ENCODE assay signal across 23 cellular contexts in genomic region chr7:33550979-33551378, GRCh38.
"Had no signal": no experiment of that assay in that cellular context is flagged by ENCODE, and none has a peak within 500 bp of the region (broad histone marks: within the 10 kb centered on the region; RNA-seq: fewer than 3 reads in every experiment).

No MANE protein-coding gene starts in this region.

- H3K36me3 ChIP-seq: breast epithelium, Peyer's patch had no signal

- H3K27me3 ChIP-seq: breast epithelium, Peyer's patch had no signal

- ATAC-seq: activated CD4-positive, CD25-positive, alpha-beta regulatory T cell treated with anti-CD3 and anti-CD28 coated beads, Interleukin-2, amount 50 U/mL, for 24 hours; activated CD8-positive, alpha-beta T cell treated with anti-CD3 and anti-CD28 coated beads, Interleukin-2, amount 10 ng/mL, durations not matched to agents 7 days and 5 days; K562 had no signal

- H3K4me3 ChIP-seq: breast epithelium, K562, Peyer's patch had no signal

- H3K9me3 ChIP-seq: breast epithelium, Peyer's patch had no signal

- H3K27me3 Mint-ChIP-seq: activated naive CD4-positive, alpha-beta T cell treated with anti-CD3 and anti-CD28 coated beads, Interleukin-2, amount 50 U/mL, for 24 hours; central memory CD8-positive, alpha-beta T cell had no signal

- H3K27ac Mint-ChIP-seq: activated CD8-positive, alpha-beta T cell treated with anti-CD3 and anti-CD28 coated beads, Interleukin-2, amount 10 ng/mL, durations not matched to agents 7 days and 5 days; activated naive CD4-positive, alpha-beta T cell treated with anti-CD3 and anti-CD28 coated beads, Interleukin-2, amount 50 U/mL, for 24 hours; T-helper 1 cell treated with Interleukin-12 subunit alpha and Interleukin-12 subunit beta and Interleukin-4 antibody, amounts not matched to agents 30 μg/mL and 1 μg/mL, for 36 hours had no signal

- H3K27ac ChIP-seq: breast epithelium, Peyer's patch, RWPE1 had no signal

- H3K4me1 Mint-ChIP-seq: activated naive CD4-positive, alpha-beta T cell treated with anti-CD3 and anti-CD28 coated beads, Interleukin-2, amount 50 U/mL, for 24 hours; central memory CD8-positive, alpha-beta T cell had no signal

- H3K9me3 Mint-ChIP-seq: activated naive CD4-positive, alpha-beta T cell treated with anti-CD3 and anti-CD28 coated beads, Interleukin-2, amount 50 U/mL, for 24 hours; central memory CD8-positive, alpha-beta T cell had no signal

- DNase-seq: activated CD4-positive, alpha-beta T cell treated with anti-CD3 and anti-CD28 coated beads for 4 hours; activated CD8-positive, alpha-beta memory T cell treated with anti-CD3 and anti-CD28 coated beads, Interleukin-2, amount 50 U/mL, for 48 hours; activated CD8-positive, alpha-beta T cell treated with anti-CD3 and anti-CD28 coated beads, Interleukin-2, amount 10 ng/mL, durations not matched to agents 7 days and 5 days; activated naive CD4-positive, alpha-beta T cell; activated T-cell treated with anti-CD3 and anti-CD28 coated beads, Interleukin-2, amount 50 U/mL, for 1 hour; aorta; Karpas-422; NCI-H1105 treated with DMSO at 0.1 percent for 48 hours; NCI-H1436 treated with DMSO at 0.1 percent for 48 hours; NCI-H187; NCI-H2081; NCI-H446; NCI-H524; NCI-H774; Peyer's patch; SHP77 treated with DMSO at 0.1 percent for 48 hours had no signal

- H3K4me1 ChIP-seq: breast epithelium, Peyer's patch had no signal

- H3K4me3 Mint-ChIP-seq: activated CD8-positive, alpha-beta T cell treated with anti-CD3 and anti-CD28 coated beads, Interleukin-2, amount 10 ng/mL, durations not matched to agents 7 days and 5 days; activated naive CD4-positive, alpha-beta T cell treated with anti-CD3 and anti-CD28 coated beads, Interleukin-2, amount 50 U/mL, for 24 hours; central memory CD8-positive, alpha-beta T cell; T-helper 1 cell treated with Interleukin-12 subunit alpha and Interleukin-12 subunit beta and Interleukin-4 antibody, amounts not matched to agents 30 μg/mL and 1 μg/mL, for 36 hours had no signal
